8 cellular contexts compared by ENCODE assay signal in the genomic region with DNA sequence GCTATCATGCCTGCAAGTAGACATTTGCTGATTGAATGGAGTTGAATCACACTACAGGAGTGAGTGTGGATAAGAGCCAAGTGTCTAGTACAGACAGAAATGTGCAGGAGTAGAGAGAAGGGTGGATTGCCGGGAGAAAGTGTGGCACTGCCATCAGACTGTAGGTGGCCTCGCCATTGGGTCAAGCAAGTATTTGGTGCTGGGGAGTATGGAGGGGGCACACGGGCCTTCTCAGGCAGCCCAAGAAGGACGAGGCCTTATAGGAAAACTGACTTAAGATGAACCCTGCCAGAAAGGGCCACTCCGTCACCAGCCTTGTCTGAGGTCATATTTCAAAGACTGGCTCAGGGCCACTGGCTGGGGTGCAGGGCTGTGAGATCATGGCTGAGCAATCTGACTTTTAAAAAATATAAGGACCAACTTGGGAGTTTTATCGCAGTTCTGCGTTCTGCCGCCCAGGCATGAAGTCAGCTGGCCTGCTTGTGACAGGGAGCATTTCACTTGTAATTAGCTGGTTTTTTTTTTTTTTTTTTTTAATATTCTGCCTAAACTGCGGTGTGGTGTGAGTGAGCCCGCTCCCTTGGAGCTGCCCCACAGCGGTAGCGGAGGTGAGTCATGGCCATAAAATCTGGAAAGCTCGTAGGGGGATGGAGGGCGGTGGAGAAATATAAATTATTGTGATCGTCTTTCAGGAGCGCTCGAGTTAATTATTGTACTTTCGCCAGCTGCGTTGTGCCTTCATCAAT.
DNase-seq lines count a peak whose midpoint lies in the region; ATAC-seq and TF ChIP-seq lines count a peak whose summit lies in the region.

No MANE protein-coding gene starts in this region.

- peak overlapping the region; percentile 86 for H3K27ac Mint-ChIP-seq in osteocyte (ENCODE audit: unreplicated experiment)
- H3K27ac Mint-ChIP-seq in CD4-positive, alpha-beta T cell: no peak overlapping the region

- ATAC-seq in HG03108 (IDR thresholded peaks at IDR 0.05; ENCODE audit: unreplicated experiment) (no peak), HG02970 (IDR thresholded peaks at IDR 0.05; ENCODE audit: low FRiP score, unreplicated experiment) (no peak)
- no peak for ATAC-seq in CD4-positive, alpha-beta T cell (ENCODE audit: poor library complexity)

- POLR2A ChIA-PET in CD4-positive, alpha-beta T cell (lab: Charles Lee): no interaction called here

- in situ Hi-C loops in KBM-7 (cut with MboI; ENCODE audit: low pct_unique_long_range_greater_than_20kb, low sequenced_read_pairs): no loop called here

- peak overlapping the region; percentile 62 for H3K4me3 Mint-ChIP-seq in osteocyte (ENCODE audit: unreplicated experiment)
- H3K4me3 Mint-ChIP-seq in CD4-positive, alpha-beta T cell: no peak overlapping the region

- no peak overlapping the region for H3K27ac ChIP-seq in CD4-positive, alpha-beta T cell (ENCODE audit: low read depth, low read length)

- peak overlapping the region; percentile 30 for H3K4me3 ChIP-seq in epithelial cell of esophagus (ENCODE audit: low read length)

- intact Hi-C loops in CD4-positive, alpha-beta T cell (cut with DNase I, micrococcal nuclease): no loop called here

- H3K9me3 Mint-ChIP-seq in osteocyte (ENCODE audit: unreplicated experiment): no peaks in the 10 kb centered on the region
- H3K9me3 Mint-ChIP-seq in CD4-positive, alpha-beta T cell: no peaks in the 10 kb centered on the region

- CTCF ChIA-PET in CD4-positive, alpha-beta T cell (lab: Charles Lee): no interaction called here

- peak; percentile 40 for TF ChIP-seq CTCF in epithelial cell of esophagus (IDR thresholded peaks at IDR 0.05; ENCODE audit: insufficient read depth, low read depth, low read length, missing control alignments)
- peak; percentile 46 for TF ChIP-seq CTCF in osteocyte (IDR thresholded peaks at IDR 0.05)
- TF ChIP-seq CTCF in CD4-positive, alpha-beta T cell (IDR thresholded peaks at IDR 0.05): no peak

- H3K36me3 Mint-ChIP-seq in osteocyte (ENCODE audit: unreplicated experiment): no peaks in the 10 kb centered on the region
- no peaks in the 10 kb centered on the region for H3K36me3 Mint-ChIP-seq in CD4-positive, alpha-beta T cell (ENCODE audit: low read depth)

- DNase-seq in DMS79 (lab: John Stamatoyannopoulos, UW) (peak; percentile 71), NCI-H2196 (lab: John Stamatoyannopoulos, UW; ENCODE audit: unreplicated experiment) (peak; percentile 77), epithelial cell of esophagus (ENCODE audit: low read depth) (peak; percentile 83), osteocyte (ENCODE audit: extremely low spot score, unreplicated experiment) (no peak), KBM-7 (no peak)
- DNase-seq in CD4-positive, alpha-beta T cell: no peak

- H3K4me1 Mint-ChIP-seq in osteocyte (ENCODE audit: unreplicated experiment): peaks cover 26% of the 10 kb centered on the region
- no peaks in the 10 kb centered on the region for H3K4me1 Mint-ChIP-seq in CD4-positive, alpha-beta T cell (ENCODE audit: low read depth)

- no peaks in the 10 kb centered on the region for H3K27me3 ChIP-seq in CD4-positive, alpha-beta T cell (ENCODE audit: control insufficient read depth, insufficient read depth, low read length)

- H3K27me3 Mint-ChIP-seq in osteocyte (ENCODE audit: unreplicated experiment): no peaks in the 10 kb centered on the region
- peaks cover under 1% of the 10 kb centered on the region for H3K27me3 Mint-ChIP-seq in CD4-positive, alpha-beta T cell

- H3K9me3 ChIP-seq in CD4-positive, alpha-beta T cell (ENCODE audit: control insufficient read depth, low read length): no peaks in the 10 kb centered on the region

Comparison
In these comparisons a context has a peak if more than half of its experiments do, and no peak if none do; other contexts are left out.
1. DNase-seq: peak in DMS79 (single experiment), NCI-H2196 (single experiment) and epithelial cell of esophagus (single experiment); none in osteocyte (single experiment), KBM-7 (single experiment) and CD4-positive, alpha-beta T cell (0 of 10).